Comparison of ENCODE assay signal across 7 cellular contexts in genomic region chr1:149700677-149701567, GRCh38.
DNase-seq lines count a peak whose midpoint lies in the region; ATAC-seq and TF ChIP-seq lines count a peak whose summit lies in the region.
"Not testable (repeated sequence)": the region's sequence is repeated elsewhere in the genome, so short reads cannot be mapped to it uniquely, and the experiment has no call there.

No MANE protein-coding gene starts in this region.

- peak; percentile 49 for ATAC-seq in GM23338
- ATAC-seq in T-helper 17 cell: peak; percentile 87
- ATAC-seq in activated CD8-positive, alpha-beta memory T cell treated with anti-CD3 and anti-CD28 coated beads, Interleukin-2, amount 10 ng/mL, durations not matched to agents 7 days and 5 days: peak; percentile 60
- peak; percentile 76 for ATAC-seq in activated naive CD8-positive, alpha-beta T cell treated with anti-CD3 and anti-CD28 coated beads, Interleukin-2, amount 50 U/mL, for 24 hours
- ATAC-seq in left lobe of liver: peak; percentile 29
- peak; percentile 73 for ATAC-seq in naive thymus-derived CD4-positive, alpha-beta T cell
- ATAC-seq in stimulated activated naive B cell treated with anti-CD40 and anti-IgM and Interleukin-4, amounts not matched to agents 10 μg/mL and 1 μg/mL and 100 μg/mL, for 72 hours (replicated peaks): peak; percentile 50 to 61

- not testable (repeated sequence) for H3K27me3 Mint-ChIP-seq in GM23338 (ENCODE audit: insufficient read depth, low read depth, poor library complexity); T-helper 17 cell; activated CD8-positive, alpha-beta memory T cell treated with anti-CD3 and anti-CD28 coated beads, Interleukin-2, amount 10 ng/mL, durations not matched to agents 7 days and 5 days; activated naive CD8-positive, alpha-beta T cell treated with anti-CD3 and anti-CD28 coated beads, Interleukin-2, amount 50 U/mL, for 24 hours; naive thymus-derived CD4-positive, alpha-beta T cell; stimulated activated naive B cell treated with anti-CD40 and anti-IgM and Interleukin-4, amounts not matched to agents 10 μg/mL and 1 μg/mL and 100 μg/mL, for 72 hours

- not testable (repeated sequence) for H3K4me1 ChIP-seq in GM23338 (ENCODE audit: insufficient read depth); naive thymus-derived CD4-positive, alpha-beta T cell (ENCODE audit: control insufficient read depth in 2 of 2, insufficient read depth in 2 of 2, low read length in 2 of 2)

- CTCF ChIA-PET in activated CD8-positive, alpha-beta memory T cell treated with anti-CD3 and anti-CD28 coated beads, Interleukin-2, amount 10 ng/mL, durations not matched to agents 7 days and 5 days (lab: Charles Lee); naive thymus-derived CD4-positive, alpha-beta T cell (lab: Charles Lee): not testable (repeated sequence)

- not testable (repeated sequence) for H3K4me1 Mint-ChIP-seq in GM23338; T-helper 17 cell; activated CD8-positive, alpha-beta memory T cell treated with anti-CD3 and anti-CD28 coated beads, Interleukin-2, amount 10 ng/mL, durations not matched to agents 7 days and 5 days; activated naive CD8-positive, alpha-beta T cell treated with anti-CD3 and anti-CD28 coated beads, Interleukin-2, amount 50 U/mL, for 24 hours; naive thymus-derived CD4-positive, alpha-beta T cell; stimulated activated naive B cell treated with anti-CD40 and anti-IgM and Interleukin-4, amounts not matched to agents 10 μg/mL and 1 μg/mL and 100 μg/mL, for 72 hours

- H3K9me2 ChIP-seq in GM23338 (ENCODE audit: insufficient read depth): not testable (repeated sequence)

- H3K9me3 ChIP-seq in T-helper 17 cell (ENCODE audit: control insufficient read depth, low read length, poor library complexity, severe bottlenecking); naive thymus-derived CD4-positive, alpha-beta T cell (ENCODE audit: control insufficient read depth in 2 of 3, low read length in 3 of 3): not testable (repeated sequence)

- not testable (repeated sequence) for DNase-seq in GM23338 (ENCODE audit: low spot score); T-helper 17 cell; activated CD8-positive, alpha-beta memory T cell treated with anti-CD3 and anti-CD28 coated beads, Interleukin-2, amount 10 ng/mL, durations not matched to agents 7 days and 5 days; activated naive CD8-positive, alpha-beta T cell treated with anti-CD3 and anti-CD28 coated beads, Interleukin-2, amount 50 U/mL, for 24 hours; left lobe of liver (ENCODE audit: low spot score); naive thymus-derived CD4-positive, alpha-beta T cell; stimulated activated naive B cell treated with anti-CD40 and anti-IgM and Interleukin-4, amounts not matched to agents 10 μg/mL and 1 μg/mL and 100 μg/mL, for 72 hours

- not testable (repeated sequence) for H3K27me3 ChIP-seq in GM23338 (ENCODE audit: insufficient read depth); naive thymus-derived CD4-positive, alpha-beta T cell (ENCODE audit: control insufficient read depth in 2 of 2, insufficient read depth in 2 of 2, low read length in 2 of 2)

- H3K27ac ChIP-seq in GM23338 (ENCODE audit: low read depth); naive thymus-derived CD4-positive, alpha-beta T cell (ENCODE audit: low read depth, low read length): not testable (repeated sequence)

- POLR2A ChIA-PET in naive thymus-derived CD4-positive, alpha-beta T cell (lab: Charles Lee): not testable (repeated sequence)

- not testable (repeated sequence) for H3K4me3 Mint-ChIP-seq in GM23338; T-helper 17 cell; activated CD8-positive, alpha-beta memory T cell treated with anti-CD3 and anti-CD28 coated beads, Interleukin-2, amount 10 ng/mL, durations not matched to agents 7 days and 5 days; activated naive CD8-positive, alpha-beta T cell treated with anti-CD3 and anti-CD28 coated beads, Interleukin-2, amount 50 U/mL, for 24 hours; naive thymus-derived CD4-positive, alpha-beta T cell; stimulated activated naive B cell treated with anti-CD40 and anti-IgM and Interleukin-4, amounts not matched to agents 10 μg/mL and 1 μg/mL and 100 μg/mL, for 72 hours

- not testable (repeated sequence) for H2AFZ ChIP-seq in GM23338

- H3K79me2 ChIP-seq in GM23338 (replicated peaks; ENCODE audit: insufficient read depth): not testable (repeated sequence)

- intact Hi-C loops in naive thymus-derived CD4-positive, alpha-beta T cell (cut with micrococcal nuclease): not testable (repeated sequence)

- not testable (repeated sequence) for H3K27ac Mint-ChIP-seq in GM23338; T-helper 17 cell; activated CD8-positive, alpha-beta memory T cell treated with anti-CD3 and anti-CD28 coated beads, Interleukin-2, amount 10 ng/mL, durations not matched to agents 7 days and 5 days; activated naive CD8-positive, alpha-beta T cell treated with anti-CD3 and anti-CD28 coated beads, Interleukin-2, amount 50 U/mL, for 24 hours; naive thymus-derived CD4-positive, alpha-beta T cell; stimulated activated naive B cell treated with anti-CD40 and anti-IgM and Interleukin-4, amounts not matched to agents 10 μg/mL and 1 μg/mL and 100 μg/mL, for 72 hours

- H3K36me3 ChIP-seq in GM23338 (ENCODE audit: insufficient read depth); naive thymus-derived CD4-positive, alpha-beta T cell (ENCODE audit: control insufficient read depth in 2 of 3, insufficient read depth in 3 of 3, low read length in 3 of 3): not testable (repeated sequence)

- H3K4me2 ChIP-seq in GM23338: not testable (repeated sequence)

- not testable (repeated sequence) for H3K9me3 Mint-ChIP-seq in GM23338; activated CD8-positive, alpha-beta memory T cell treated with anti-CD3 and anti-CD28 coated beads, Interleukin-2, amount 10 ng/mL, durations not matched to agents 7 days and 5 days (ENCODE audit: low read depth); activated naive CD8-positive, alpha-beta T cell treated with anti-CD3 and anti-CD28 coated beads, Interleukin-2, amount 50 U/mL, for 24 hours; naive thymus-derived CD4-positive, alpha-beta T cell; stimulated activated naive B cell treated with anti-CD40 and anti-IgM and Interleukin-4, amounts not matched to agents 10 μg/mL and 1 μg/mL and 100 μg/mL, for 72 hours

- not testable (repeated sequence) for H3K36me3 Mint-ChIP-seq in GM23338 (ENCODE audit: low read depth); T-helper 17 cell (ENCODE audit: low read depth); activated CD8-positive, alpha-beta memory T cell treated with anti-CD3 and anti-CD28 coated beads, Interleukin-2, amount 10 ng/mL, durations not matched to agents 7 days and 5 days; activated naive CD8-positive, alpha-beta T cell treated with anti-CD3 and anti-CD28 coated beads, Interleukin-2, amount 50 U/mL, for 24 hours (ENCODE audit: low read depth); naive thymus-derived CD4-positive, alpha-beta T cell; stimulated activated naive B cell treated with anti-CD40 and anti-IgM and Interleukin-4, amounts not matched to agents 10 μg/mL and 1 μg/mL and 100 μg/mL, for 72 hours

- not testable (repeated sequence) for H3K4me3 ChIP-seq in GM23338; naive thymus-derived CD4-positive, alpha-beta T cell (ENCODE audit: low read length)

- not testable (repeated sequence) for TF ChIP-seq CTCF in GM23338 (conservative IDR thresholded peaks at IDR 0.05; ENCODE audit: low read depth in 2 of 2)

- not testable (repeated sequence) for H3F3A ChIP-seq in GM23338 (replicated peaks; ENCODE audit: low read depth)

- H4K20me1 ChIP-seq in GM23338 (replicated peaks; ENCODE audit: insufficient read depth): not testable (repeated sequence)

Comparison
In these comparisons a context has a peak if more than half of its experiments do, and no peak if none do; other contexts are left out.
1. ATAC-seq: peak in every context shown above with its lines; median percentile 87 in T-helper 17 cell; 76 in activated naive CD8-positive, alpha-beta T cell treated with anti-CD3 and anti-CD28 coated beads, Interleukin-2, amount 50 U/mL, for 24 hours; 73 in naive thymus-derived CD4-positive, alpha-beta T cell; 60 in activated CD8-positive, alpha-beta memory T cell treated with anti-CD3 and anti-CD28 coated beads, Interleukin-2, amount 10 ng/mL, durations not matched to agents 7 days and 5 days; 56 in stimulated activated naive B cell treated with anti-CD40 and anti-IgM and Interleukin-4, amounts not matched to agents 10 μg/mL and 1 μg/mL and 100 μg/mL, for 72 hours; 49 in GM23338; 29 in left lobe of liver.